Comparison of ENCODE assay signal across 8 cellular contexts in genomic region chr20:35698298-35699126, GRCh38. TPM values are rescaled to one million over a fixed set of nuclear protein-coding genes. Genes with fewer than 3 reads are reported as not detected.
DNase-seq lines count a peak whose midpoint lies in the region; ATAC-seq, FAIRE-seq and TF ChIP-seq lines count a peak whose summit lies in the region.

No MANE protein-coding gene starts in this region.

- H3K27ac Mint-ChIP-seq in progenitor cell of endocrine pancreas, result peak overlapping the region; percentile 91

- H3K4me3 Mint-ChIP-seq in activated T-cell treated with anti-CD3 and anti-CD28 coated beads, Interleukin-2, amount 50 U/mL, for 4 hours, result peak overlapping the region; percentile 87
- peak overlapping the region; percentile 90 for H3K4me3 Mint-ChIP-seq in progenitor cell of endocrine pancreas (ENCODE audit: low read depth)

- peak overlapping the region; percentile 94 for H3K4me3 ChIP-seq in AG10803 (ENCODE audit: low read length)
- peak overlapping the region; percentile 69 for H3K4me3 ChIP-seq in cardiac muscle cell

- H3K9me3 ChIP-seq in cardiac muscle cell (ENCODE audit: low read depth), result no peaks in the 10 kb centered on the region

- no peak for FAIRE-seq in HTR-8/SVneo (lab: Jason Lieb, UNC)

- no peaks in the 10 kb centered on the region for H3K27me3 Mint-ChIP-seq in activated T-cell treated with anti-CD3 and anti-CD28 coated beads, Interleukin-2, amount 50 U/mL, for 4 hours (ENCODE audit: low read depth)
- no peaks in the 10 kb centered on the region for H3K27me3 Mint-ChIP-seq in progenitor cell of endocrine pancreas

- peaks cover 24% of the 10 kb centered on the region for H3K36me3 ChIP-seq in cardiac muscle cell

- H3K9me3 Mint-ChIP-seq in activated T-cell treated with anti-CD3 and anti-CD28 coated beads, Interleukin-2, amount 50 U/mL, for 4 hours, result no peaks in the 10 kb centered on the region
- H3K9me3 Mint-ChIP-seq in progenitor cell of endocrine pancreas (ENCODE audit: low read depth), result no peaks in the 10 kb centered on the region

- H3K27ac ChIP-seq in cardiac muscle cell, result peak overlapping the region; percentile 92

- H3K4me1 Mint-ChIP-seq in activated T-cell treated with anti-CD3 and anti-CD28 coated beads, Interleukin-2, amount 50 U/mL, for 4 hours (ENCODE audit: low read depth), result peaks cover 24% of the 10 kb centered on the region
- H3K4me1 Mint-ChIP-seq in progenitor cell of endocrine pancreas (ENCODE audit: low read depth), result peaks cover 28% of the 10 kb centered on the region

- peak; percentile 33 to 40 for ATAC-seq in activated T-cell treated with anti-CD3 and anti-CD28 coated beads, Interleukin-2, amount 50 U/mL, for 4 hours

- TF ChIP-seq CTCF in AG10803 (conservative IDR thresholded peaks at IDR 0.05; ENCODE audit: low read length) (no peak), cardiac muscle cell (IDR thresholded peaks at IDR 0.05; ENCODE audit: low read depth, low read length) (no peak), progenitor cell of endocrine pancreas (IDR thresholded peaks at IDR 0.05; ENCODE audit: unreplicated experiment) (no peak)

- no peak for DNase-seq in AG10803 (ENCODE audit: low read depth)
- DNase-seq in GM19238 (ENCODE audit: insufficient read length, low spot score), result peak; percentile 27
- peak; percentile 36 for DNase-seq in HTR-8/SVneo (ENCODE audit: insufficient read length, low spot score)
- peak; percentile 10 for DNase-seq in activated T-cell treated with anti-CD3 and anti-CD28 coated beads, Interleukin-2, amount 50 U/mL, for 4 hours
- DNase-seq in cardiac muscle cell (ENCODE audit: low read depth in 1 of 2, low spot score in 1 of 2), result peak; percentile 23 to 29
- DNase-seq in progenitor cell of endocrine pancreas (ENCODE audit: low spot score, unreplicated experiment), result no peak
- no peak for DNase-seq in stimulated activated CD4-positive, alpha-beta T cell treated with anti-CD3 and anti-CD28 coated beads, Interleukin-4, amount 100 ng/mL, for 1 hour
- no peak for DNase-seq in NCI-H2081 (lab: John Stamatoyannopoulos, UW)

- H3K36me3 Mint-ChIP-seq in activated T-cell treated with anti-CD3 and anti-CD28 coated beads, Interleukin-2, amount 50 U/mL, for 4 hours (ENCODE audit: insufficient read depth), result peaks cover 28% of the 10 kb centered on the region
- peaks cover 5% of the 10 kb centered on the region for H3K36me3 Mint-ChIP-seq in progenitor cell of endocrine pancreas (ENCODE audit: insufficient read depth)

- H3K4me1 ChIP-seq in cardiac muscle cell (ENCODE audit: low read depth), result peaks cover 13% of the 10 kb centered on the region

- no peaks in the 10 kb centered on the region for H3K27me3 ChIP-seq in cardiac muscle cell

RNA-seq across cellular contexts. Expression of gene NFS1, which starts 0.6 kb away (rescaled TPM):
- total RNA-seq in activated T-cell treated with anti-CD3 and anti-CD28 coated beads, Interleukin-2, amount 50 U/mL, for 4 hours, result 10 to 100 TPM; 29.0 to 39.4 (median 38.4) TPM
- total RNA-seq in cardiac muscle cell (32.6 and 39.3 TPM in 2 replicates), progenitor cell of endocrine pancreas (13.7 and 16.8 TPM in 2 replicates)
- polyA plus RNA-seq in cardiac muscle cell, result 43.9 and 52.4 TPM in 2 replicates

RNA-seq across cellular contexts. Expression of gene ROMO1, which starts 0.7 kb away (rescaled TPM):
- 100 to 1,000 TPM; 160 to 171 (median 171) TPM for total RNA-seq in activated T-cell treated with anti-CD3 and anti-CD28 coated beads, Interleukin-2, amount 50 U/mL, for 4 hours
- total RNA-seq in cardiac muscle cell (205 and 356 TPM in 2 replicates), progenitor cell of endocrine pancreas (129 and 140 TPM in 2 replicates)
- polyA plus RNA-seq in cardiac muscle cell, result 646 and 743 TPM in 2 replicates

RNA-seq across cellular contexts. Expression of gene CPNE1, which starts 33.8 kb away (rescaled TPM):
- total RNA-seq in activated T-cell treated with anti-CD3 and anti-CD28 coated beads, Interleukin-2, amount 50 U/mL, for 4 hours, result 100 to 1,000 TPM; 229 to 264 (median 257) TPM
- 172 and 355 TPM in 2 replicates for total RNA-seq in cardiac muscle cell
- polyA plus RNA-seq in cardiac muscle cell, result 225 and 377 TPM in 2 replicates
- 293 and 298 TPM in 2 replicates for total RNA-seq in progenitor cell of endocrine pancreas

RNA-seq across cellular contexts. Expression of gene RBM12, which starts 33.8 kb away (rescaled TPM):
- total RNA-seq in activated T-cell treated with anti-CD3 and anti-CD28 coated beads, Interleukin-2, amount 50 U/mL, for 4 hours, result 100 to 1,000 TPM; 135 to 137 (median 136) TPM
- 38.5 and 43.3 TPM in 2 replicates for total RNA-seq in cardiac muscle cell
- 28.8 and 29.1 TPM in 2 replicates for polyA plus RNA-seq in cardiac muscle cell
- 157 and 161 TPM in 2 replicates for total RNA-seq in progenitor cell of endocrine pancreas

RNA-seq across cellular contexts. Expression of gene RBM39, which starts 43.5 kb away (rescaled TPM):
- total RNA-seq in activated T-cell treated with anti-CD3 and anti-CD28 coated beads, Interleukin-2, amount 50 U/mL, for 4 hours, result 100 to 1,000 TPM; 336 to 375 (median 337) TPM
- total RNA-seq in cardiac muscle cell (235 and 299 TPM in 2 replicates), progenitor cell of endocrine pancreas (491 and 515 TPM in 2 replicates)
- 202 and 214 TPM in 2 replicates for polyA plus RNA-seq in cardiac muscle cell

Comparison
In these comparisons a context has a peak if more than half of its experiments do, and no peak if none do; other contexts are left out.
1. DNase-seq: peak in GM19238 (single experiment), HTR-8/SVneo (single experiment), activated T-cell treated with anti-CD3 and anti-CD28 coated beads, Interleukin-2, amount 50 U/mL, for 4 hours (single experiment) and cardiac muscle cell (2 of 2); none in AG10803 (single experiment), progenitor cell of endocrine pancreas (single experiment), stimulated activated CD4-positive, alpha-beta T cell treated with anti-CD3 and anti-CD28 coated beads, Interleukin-4, amount 100 ng/mL, for 1 hour (single experiment) and NCI-H2081 (0 of 2).